In the genomic region with DNA sequence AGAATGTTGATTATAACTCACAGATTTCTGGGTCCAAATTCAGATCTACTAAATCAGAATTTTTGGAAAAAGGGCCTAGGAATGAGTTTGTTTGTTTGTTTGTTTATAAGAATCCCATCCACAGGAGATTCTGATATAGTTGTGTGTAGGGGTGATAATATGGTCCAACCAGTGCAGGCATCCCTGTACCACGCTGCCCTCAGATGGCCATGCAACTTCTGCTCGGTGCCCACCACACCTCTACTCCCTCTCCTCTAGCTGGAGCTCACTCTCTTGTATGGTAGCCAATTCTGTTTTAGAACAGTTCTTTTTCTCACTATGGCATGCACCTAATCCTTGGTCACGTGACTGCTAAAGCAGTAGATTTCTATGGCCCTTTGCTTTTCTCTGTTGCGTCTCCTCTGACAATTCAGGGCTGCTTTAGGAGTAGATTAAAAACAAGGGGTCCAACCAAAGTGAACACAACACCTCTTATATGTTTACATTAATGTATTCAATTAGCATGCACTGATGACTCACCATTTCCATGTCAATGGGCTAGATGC, we compare ENCODE assay signal across 1 cellular context.
TF ChIP-seq lines count a peak whose summit lies in the region.

No MANE protein-coding gene starts in this region.

TF ChIP-seq in H1, 55 proteins besides CTCF, POLR2A, EP300 and RAD21:
- TF ChIP-seq GABPA (IDR thresholded peaks at IDR 0.05; ENCODE audit: borderline replicate concordance, insufficient read depth, low read length): no peak
- no peak for TF ChIP-seq RNF2 (IDR thresholded peaks at IDR 0.05; ENCODE audit: borderline replicate concordance, low read depth, low read length, missing control alignments, poor library complexity, severe bottlenecking)
